In genomic region chr2:205708231-205708631, GRCh38 we compare ENCODE assay signal across 12 cellular contexts. TPM values are rescaled to one million over a fixed set of nuclear protein-coding genes. Genes with fewer than 3 reads are reported as not detected.
DNase-seq lines count a peak whose midpoint lies in the region; ATAC-seq, FAIRE-seq and TF ChIP-seq lines count a peak whose summit lies in the region.
"Had no signal": no experiment of that assay in that cellular context is flagged by ENCODE, and none has a peak within 500 bp of the region (broad histone marks: within the 10 kb centered on the region; RNA-seq: fewer than 3 reads in every experiment).

No MANE protein-coding gene starts in this region.

- H3K27me3 ChIP-seq in ovary (no peaks in the 10 kb centered on the region), aorta (ENCODE audit: control insufficient read depth in 1 of 2, insufficient read depth in 2 of 2, low read length in 1 of 2) (no peaks in the 10 kb centered on the region)
- H3K27me3 ChIP-seq: hepatocyte had no signal

- H3K4me3 ChIP-seq in fibroblast of the aortic adventitia (ENCODE audit: low read depth, low read length), result no peak overlapping the region
- H3K4me3 ChIP-seq in ovary, result no peak overlapping the region
- no peak overlapping the region for H3K4me3 ChIP-seq in aorta (ENCODE audit: low read length in 2 of 2)
- H3K4me3 ChIP-seq: hepatocyte had no signal

- no peak for TF ChIP-seq EP300 in ovary (IDR thresholded peaks at IDR 0.05)

- DNase-seq in Right ventricle myocardium superior (no peak), Right ventricle myocardium inferior (ENCODE audit: missing footprints) (no peak), fibroblast of the aortic adventitia (ENCODE audit: low read depth) (peak; percentile 88), ovary (peak; percentile 65 to 82 (median 80)), aorta (peak in 1 of 2 donors; percentile 72), iPS-NIHi11 (ENCODE audit: low spot score) (no peak), H54 (ENCODE audit: insufficient read length, low spot score) (no peak)
- DNase-seq: NCI-H345, nephron progenitor cell had no signal

- H3K36me3 ChIP-seq in ovary, result no peaks in the 10 kb centered on the region
- no peaks in the 10 kb centered on the region for H3K36me3 ChIP-seq in aorta (ENCODE audit: control insufficient read depth in 1 of 2, insufficient read depth in 2 of 2, low read length in 1 of 2)

- H3K27ac ChIP-seq in ovary (peak overlapping the region; percentile 32 to 74), aorta (ENCODE audit: low read depth in 1 of 2, low read length in 2 of 2) (peak overlapping the region in 1 of 2 donors; percentile 96)
- H3K27ac ChIP-seq: KMS-11 had no signal

- intact Hi-C loops in Right ventricle myocardium superior (cut with DNase I), result no loop called here
- intact Hi-C loops in Right ventricle myocardium inferior (cut with DNase I), result no loop called here
- intact Hi-C loops in ovary (cut with DNase I), result no loop called here
- intact Hi-C loops in aorta (cut with DNase I), result loop anchor here in 1 of 2 donors (5.0 kb wide), 1 partner anchor 49 kb away; no protein-coding TSS in a partner anchor

- no peak for TF ChIP-seq CTCF in fibroblast of the aortic adventitia (IDR thresholded peaks at IDR 0.05; ENCODE audit: insufficient read depth, low read length)
- no peak for TF ChIP-seq CTCF in ovary (IDR thresholded peaks at IDR 0.05)

- FAIRE-seq in H54 (lab: Jason Lieb, UNC), result no peak

- 4 to 18% (median 14%) methylated on average over 11 of the region's 11 CpGs for WGBS in ovary, 3 donors
- 8 to 9% methylated on average over 11 of the region's 11 CpGs for WGBS in aorta, 2 donors

- H3K9me3 ChIP-seq in ovary, result no peaks in the 10 kb centered on the region
- no peaks in the 10 kb centered on the region for H3K9me3 ChIP-seq in aorta (ENCODE audit: control insufficient read depth, low read length)

- TF ChIP-seq POLR2A in ovary (IDR thresholded peaks at IDR 0.05) (no peak), H54 (IDR thresholded peaks at IDR 0.05; ENCODE audit: low read depth, low read length) (no peak)

- peaks cover 44% of the 10 kb centered on the region for H3K4me1 ChIP-seq in ovary (ENCODE audit: insufficient read depth)
- H3K4me1 ChIP-seq in aorta (ENCODE audit: control insufficient read depth in 1 of 2, insufficient read depth in 2 of 2, low read length in 2 of 2), result peaks cover 0 to 6% of the 10 kb centered on the region in 2 donors

- ATAC-seq in Right ventricle myocardium superior (ENCODE audit: poor library complexity) (peak; percentile 26), Right ventricle myocardium inferior (no peak), aorta (ENCODE audit: low FRiP score) (peak; percentile 62), HG02798 (IDR thresholded peaks at IDR 0.05; ENCODE audit: poor library complexity, unreplicated experiment) (no peak)

RNA-seq across cellular contexts. Expression of gene NRP2, which starts 25.9 kb away (rescaled TPM):
- 5.1 TPM for total RNA-seq in Right ventricle myocardium superior
- 7.6 TPM for total RNA-seq in Right ventricle myocardium inferior
- 11.2 and 12.6 TPM in 2 replicates for total RNA-seq in fibroblast of the aortic adventitia (ENCODE audit: low replicate concordance)
- total RNA-seq in ovary, result 100 to 1,000 TPM in 5 of 7 donors, 10 to 100 TPM in 2; 47.9 to 143 (median 106) TPM
- 100 to 1,000 TPM in 1 of 2 donors, 10 to 100 TPM in 1; 72.7 to 111 TPM for polyA plus RNA-seq in ovary
- 10 to 100 TPM; 41.5 to 67.3 TPM for total RNA-seq in aorta
- 10 to 100 TPM; 13.6 to 15.5 TPM for polyA plus RNA-seq in aorta

Comparison
In these comparisons a context has a peak if more than half of its experiments do, and no peak if none do; other contexts are left out.
1. ATAC-seq: peak in Right ventricle myocardium superior (single experiment) and aorta (single experiment); none in Right ventricle myocardium inferior (single experiment) and HG02798 (single experiment).
2. DNase-seq: peak in fibroblast of the aortic adventitia (single experiment) and ovary (5 of 5); none in Right ventricle myocardium superior (single experiment), Right ventricle myocardium inferior (single experiment), iPS-NIHi11 (single experiment) and H54 (single experiment).